ENCODE assay signal across 19 cellular contexts in the genomic region with DNA sequence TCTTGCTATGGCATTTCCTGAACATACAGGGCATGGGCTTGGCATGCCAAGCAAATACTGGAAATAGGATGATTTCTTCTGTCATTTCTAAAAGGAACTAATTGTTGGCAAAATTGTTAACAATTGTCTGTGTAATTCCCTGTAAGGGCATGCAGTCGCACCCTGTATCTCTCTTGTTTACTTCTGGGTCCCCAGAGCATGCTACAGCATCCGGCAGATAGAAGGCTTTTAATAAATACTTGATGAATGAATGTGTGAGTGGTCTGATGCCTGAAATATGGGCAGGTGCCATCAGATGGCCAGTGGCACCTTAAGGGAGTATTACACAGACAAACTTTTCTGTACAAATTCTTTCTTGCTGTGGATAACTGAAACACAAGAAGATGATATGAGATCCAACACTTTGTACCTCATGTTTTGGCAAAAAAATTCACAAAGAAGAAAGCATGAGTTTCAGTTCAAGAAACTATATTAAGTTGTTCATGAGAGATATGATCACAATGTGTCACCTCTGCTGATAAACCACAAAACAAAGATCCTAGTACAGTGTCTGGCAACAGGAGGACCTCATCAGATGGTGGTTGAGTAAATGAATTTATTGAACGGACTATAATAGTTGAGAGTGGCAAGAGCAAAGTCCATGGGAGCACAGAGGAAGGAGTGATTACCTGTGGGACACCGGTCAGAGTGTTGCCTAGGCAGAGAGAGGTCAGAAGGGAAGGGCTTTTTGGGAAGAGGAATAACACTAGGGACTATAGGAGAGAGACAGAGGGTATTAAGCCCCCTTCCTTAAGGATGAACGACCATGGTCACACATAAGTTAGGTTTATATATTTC.
"Had no signal": no experiment of that assay in that cellular context is flagged by ENCODE, and none has a peak within 500 bp of the region (broad histone marks: within the 10 kb centered on the region; RNA-seq: fewer than 3 reads in every experiment).

No MANE protein-coding gene starts in this region.

- H3K36me3 ChIP-seq: heart right ventricle, left lung, neural progenitor cell, right atrium auricular region had no signal

- H3K9me3 ChIP-seq: heart right ventricle, left lung, right atrium auricular region had no signal

- H3K4me1 ChIP-seq: foreskin keratinocyte, heart right ventricle, left lung, neural progenitor cell, right atrium auricular region had no signal

- ATAC-seq: activated T-cell treated with anti-CD3 and anti-CD28 coated beads, Interleukin-2, amount 50 U/mL, for 4 hours; foreskin keratinocyte; heart right ventricle; left lung; SK-N-SH treated with all-trans-retinoic acid at 6 μM for 48 hours; stimulated activated effector memory CD8-positive, alpha-beta T cell treated with anti-CD3 and anti-CD28 coated beads, Interleukin-12 subunit alpha, Interleukin-12 subunit beta, amount 100 ng/mL, for 72 hours had no signal

- H3K4me1 Mint-ChIP-seq: activated B cell treated with CpG ODN at 0.5 μM for 24 hours; memory B cell; neural progenitor cell; stimulated activated effector memory CD8-positive, alpha-beta T cell treated with anti-CD3 and anti-CD28 coated beads, Interleukin-12 subunit alpha, Interleukin-12 subunit beta, amount 100 ng/mL, for 72 hours had no signal

- H3K9me3 Mint-ChIP-seq: activated B cell treated with CpG ODN at 0.5 μM for 24 hours; activated T-cell treated with anti-CD3 and anti-CD28 coated beads, Interleukin-2, amount 50 U/mL, for 4 hours; memory B cell; neural progenitor cell; stimulated activated effector memory CD8-positive, alpha-beta T cell treated with anti-CD3 and anti-CD28 coated beads, Interleukin-12 subunit alpha, Interleukin-12 subunit beta, amount 100 ng/mL, for 72 hours had no signal

- H3K27ac ChIP-seq: foreskin keratinocyte, heart right ventricle, left lung, neural progenitor cell, right atrium auricular region, skin epidermis had no signal

- H3K27ac Mint-ChIP-seq: activated B cell treated with CpG ODN at 0.5 μM for 24 hours; activated naive CD8-positive, alpha-beta T cell; memory B cell; neural progenitor cell; stimulated activated effector memory CD8-positive, alpha-beta T cell treated with anti-CD3 and anti-CD28 coated beads, Interleukin-12 subunit alpha, Interleukin-12 subunit beta, amount 100 ng/mL, for 72 hours had no signal

- H3K4me3 Mint-ChIP-seq: activated B cell treated with CpG ODN at 0.5 μM for 24 hours; activated naive CD8-positive, alpha-beta T cell; activated T-cell treated with anti-CD3 and anti-CD28 coated beads, Interleukin-2, amount 50 U/mL, for 4 hours; memory B cell; neural progenitor cell; stimulated activated effector memory CD8-positive, alpha-beta T cell treated with anti-CD3 and anti-CD28 coated beads, Interleukin-12 subunit alpha, Interleukin-12 subunit beta, amount 100 ng/mL, for 72 hours; T-helper 1 cell treated with Interleukin-12 subunit alpha and Interleukin-12 subunit beta and Interleukin-4 antibody, amounts not matched to agents 30 μg/mL and 1 μg/mL, for 36 hours had no signal

- H3K36me3 Mint-ChIP-seq: activated naive CD8-positive, alpha-beta T cell; memory B cell; neural progenitor cell; stimulated activated effector memory CD8-positive, alpha-beta T cell treated with anti-CD3 and anti-CD28 coated beads, Interleukin-12 subunit alpha, Interleukin-12 subunit beta, amount 100 ng/mL, for 72 hours had no signal

- H3K4me3 ChIP-seq: heart right ventricle, left lung, neural progenitor cell, right atrium auricular region, skin epidermis had no signal

- H3K9ac ChIP-seq: neural progenitor cell had no signal

- DNase-seq: activated B cell treated with CpG ODN at 0.5 μM for 24 hours; activated CD4-positive, alpha-beta T cell treated with anti-CD3 and anti-CD28 coated beads, Interleukin-2, amount 50 U/mL, for 1 hour; activated gamma-delta T cell; activated T-cell treated with anti-CD3 and anti-CD28 coated beads, Interleukin-2, amount 50 U/mL, for 4 hours; aorta; foreskin keratinocyte; heart right ventricle; islet precursor cell; left lung; substantia nigra; trophoblast cell had no signal

- H3K27me3 ChIP-seq: foreskin keratinocyte, left lung, neural progenitor cell, right atrium auricular region had no signal
